20 cellular contexts compared by ENCODE assay signal in the genomic region with DNA sequence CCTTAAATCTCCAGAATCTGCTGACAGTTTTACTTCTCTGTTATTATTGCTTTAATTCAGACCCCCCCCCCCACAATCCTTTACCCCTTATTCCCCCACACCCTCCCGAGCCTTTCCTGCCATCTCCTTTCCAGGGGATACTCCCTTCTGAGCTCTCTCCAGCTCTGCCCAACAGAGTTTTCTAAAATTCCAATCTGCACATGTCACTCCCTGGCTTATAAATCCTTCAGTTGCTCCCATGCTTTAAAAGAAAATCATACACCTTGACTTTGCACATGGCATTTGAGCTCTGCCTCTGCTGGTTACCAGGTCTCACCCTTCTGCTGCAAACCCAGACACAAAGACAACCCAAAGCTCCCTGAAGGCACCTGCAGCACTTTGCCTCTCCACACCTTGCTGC. TPM values are rescaled to one million over a fixed set of nuclear protein-coding genes. Genes with fewer than 3 reads are reported as not detected.
DNase-seq lines count a peak whose midpoint lies in the region; ATAC-seq and TF ChIP-seq lines count a peak whose summit lies in the region.
"Had no signal": no experiment of that assay in that cellular context is flagged by ENCODE, and none has a peak within 500 bp of the region (broad histone marks: within the 10 kb centered on the region; RNA-seq: fewer than 3 reads in every experiment).

No MANE protein-coding gene starts in this region.

- H3K36me3 Mint-ChIP-seq in mesothelial cell of epicardium = no peaks in the 10 kb centered on the region

- peak overlapping the region; percentile 21 for H3K27ac Mint-ChIP-seq in mesothelial cell of epicardium
- H3K27ac Mint-ChIP-seq: CD4-positive, alpha-beta T cell had no signal

- peaks cover 32% of the 10 kb centered on the region for H3K4me1 Mint-ChIP-seq in mesothelial cell of epicardium

- no peak for TF ChIP-seq RAD21 in SK-N-SH (IDR thresholded peaks at IDR 0.05; ENCODE audit: low read length)

- no peak overlapping the region for H3K4me3 ChIP-seq in SK-N-SH (ENCODE audit: low read depth in 2 of 2, low read length in 1 of 2)
- H3K4me3 ChIP-seq in PC-3 (ENCODE audit: low read length) = no peak overlapping the region
- H3K4me3 ChIP-seq: SJCRH30 had no signal

- no peak for TF ChIP-seq CTCF in SK-N-SH (IDR thresholded peaks at IDR 0.05)
- TF ChIP-seq CTCF in PC-3 (conservative IDR thresholded peaks at IDR 0.05; ENCODE audit: low read depth, low read length) = no peak
- no peak for TF ChIP-seq CTCF in mesothelial cell of epicardium (IDR thresholded peaks at IDR 0.05; ENCODE audit: unreplicated experiment)
- TF ChIP-seq CTCF in RWPE1 (conservative IDR thresholded peaks at IDR 0.05; ENCODE audit: low read depth) = no peak

- H3F3A ChIP-seq in SK-N-SH (replicated peaks; ENCODE audit: insufficient read depth) = no peaks in the 10 kb centered on the region
- H3F3A ChIP-seq in PC-3 (ENCODE audit: low read length, unreplicated experiment) = no peaks in the 10 kb centered on the region

- WGBS in SK-N-SH (ENCODE audit: low lambda C conversion rate) = 13% methylated on average over 1 of the region's 1 CpG

- POLR2A ChIA-PET in SK-N-SH (lab: Yijun Ruan, JAX) (interaction anchor here (2.0 to 2.3 kb wide), 2 partner anchors 209 to 210 kb away, joined by 12 to 18 read pairs; a partner anchor contains a TSS), PC-3 (lab: Charles Lee; ENCODE audit: unreplicated experiment) (interaction anchor here (0.5 kb wide), 1 partner anchor 184 kb away, joined by 3 read pairs; no protein-coding TSS in a partner anchor), RWPE1 (lab: Yijun Ruan, JAX; ENCODE audit: low non-redundant PET) (no interaction called here)

- H3K27ac ChIP-seq in SK-N-SH (ENCODE audit: low read depth in 2 of 2, low read length in 1 of 2) (no peak overlapping the region), PC-3 (ENCODE audit: low read length) (no peak overlapping the region), RWPE1 (no peak overlapping the region)
- H3K27ac ChIP-seq: 22Rv1, SJCRH30 had no signal

- H3K27me3 ChIP-seq in SK-N-SH (ENCODE audit: insufficient read depth) = no peaks in the 10 kb centered on the region
- no peaks in the 10 kb centered on the region for H3K27me3 ChIP-seq in PC-3 (ENCODE audit: low read length)
- H3K27me3 ChIP-seq: BE2C had no signal

- CTCF ChIA-PET in SK-N-SH (lab: Yijun Ruan, JAX) = interaction anchor here (0.8 to 27.7 kb wide), 14 partner anchors 12 to 281 kb away, joined by 3 to 822 read pairs (median 28); a partner anchor contains a TSS
- CTCF ChIA-PET in PC-3 (lab: Charles Lee) = interaction anchor here (1.6 to 5.3 kb wide), 3 partner anchors 205 to 209 kb away, joined by 3 to 59 read pairs (median 4); a partner anchor contains a TSS
- CTCF ChIA-PET in RWPE1 (lab: Yijun Ruan, JAX) = interaction anchor here (0.6 to 11.7 kb wide), 6 partner anchors 137 to 776 kb away, joined by 3 to 239 read pairs (median 18); a partner anchor contains a TSS

- H3K79me2 ChIP-seq in SK-N-SH (ENCODE audit: insufficient read depth) = no peaks in the 10 kb centered on the region
- H3K79me2 ChIP-seq in PC-3 (ENCODE audit: low read length) = no peaks in the 10 kb centered on the region

- H3K9ac ChIP-seq in SK-N-SH (no peak overlapping the region), PC-3 (ENCODE audit: low read length) (no peak overlapping the region)

- BruUV-seq in PC-3 (replicated peaks; lab: Mats Ljungman, UMichigan) = no TSS peak

- no peak for DNase-seq in SK-N-SH
- peak; percentile 44 for DNase-seq in PC-3
- peak; percentile 33 for DNase-seq in astrocyte of the hippocampus (ENCODE audit: low read depth, low spot score)
- DNase-seq in mesothelial cell of epicardium (ENCODE audit: low spot score in 2 of 2, unreplicated experiment in 2 of 2) = no peak
- no peak for DNase-seq in NCI-H187 (lab: John Stamatoyannopoulos, UW)
- DNase-seq in stimulated activated CD4-positive, alpha-beta T cell treated with anti-CD3 and anti-CD28 coated beads, Interleukin-4, amount 100 ng/mL, for 24 hours = no peak
- no peak for DNase-seq in RWPE1 (ENCODE audit: low spot score)
- DNase-seq: BE2C; CD4-positive, alpha-beta T cell; DMS53; KBM-7; NCI-H1436 treated with DMSO at 0.1 percent for 48 hours; NCI-H2081; NCI-H510A treated with DMSO at 0.1 percent for 48 hours; SJCRH30 had no signal

- H3K4me2 ChIP-seq in SK-N-SH (no peak overlapping the region), PC-3 (ENCODE audit: low read length) (no peak overlapping the region)

- peaks cover under 1% of the 10 kb centered on the region for H3K9me3 Mint-ChIP-seq in mesothelial cell of epicardium
- H3K9me3 Mint-ChIP-seq: CD4-positive, alpha-beta T cell had no signal

- no peak for ATAC-seq in SK-N-SH treated with all-trans-retinoic acid at 6 μM for 48 hours
- no peak for ATAC-seq in PC-3

- H2AFZ ChIP-seq in SK-N-SH (ENCODE audit: low read depth) = no peak overlapping the region
- H2AFZ ChIP-seq in PC-3 (ENCODE audit: low read length) = no peak overlapping the region

- H3K27me3 Mint-ChIP-seq in mesothelial cell of epicardium (ENCODE audit: low read depth) = no peaks in the 10 kb centered on the region
- H3K27me3 Mint-ChIP-seq: CD4-positive, alpha-beta T cell had no signal

- no peak overlapping the region for H3K4me3 Mint-ChIP-seq in mesothelial cell of epicardium
- H3K4me3 Mint-ChIP-seq: CD4-positive, alpha-beta T cell had no signal

- H3K4me1 ChIP-seq in SK-N-SH (ENCODE audit: control insufficient read depth in 1 of 2, insufficient read depth in 2 of 2, low read depth in 1 of 2, low read length in 1 of 2) = peaks cover 0 to 18% of the 10 kb centered on the region in 2 experiments; a peak in 1 of 4 replicates
- peaks cover 8% of the 10 kb centered on the region; the same call in 1 of the 2 replicates for H3K4me1 ChIP-seq in PC-3 (ENCODE audit: insufficient read depth, low read length)

- TF ChIP-seq EP300 in SK-N-SH (IDR thresholded peaks at IDR 0.05; ENCODE audit: borderline replicate concordance in 1 of 2, low read depth in 1 of 2, low read length in 1 of 2) = no peak

- no peaks in the 10 kb centered on the region for H3K36me3 ChIP-seq in SK-N-SH (replicated peaks in 1 of 2; ENCODE audit: control insufficient read depth in 1 of 2, insufficient read depth in 2 of 2, low read length in 1 of 2)
- H3K36me3 ChIP-seq in PC-3 (ENCODE audit: low read depth, low read length) = no peaks in the 10 kb centered on the region
- H3K36me3 ChIP-seq: BE2C, SJCRH30 had no signal

- H4K20me1 ChIP-seq in SK-N-SH (ENCODE audit: insufficient read depth) (no peaks in the 10 kb centered on the region), PC-3 (ENCODE audit: low read length) (no peaks in the 10 kb centered on the region)

- intact Hi-C loops in PC-3 (cut with micrococcal nuclease) = no loop called here

- H3K9me2 ChIP-seq in SK-N-SH (no peaks in the 10 kb centered on the region), PC-3 (replicated peaks; ENCODE audit: low read length) (no peaks in the 10 kb centered on the region)

- H3K9me3 ChIP-seq in SK-N-SH = no peaks in the 10 kb centered on the region
- H3K9me3 ChIP-seq in PC-3 (ENCODE audit: low read length) = no peaks in the 10 kb centered on the region
- H3K9me3 ChIP-seq: BE2C, SJCRH30 had no signal

TF ChIP-seq in SK-N-SH treated with all-trans-retinoic acid at 6 μM for 48 hours, 23 proteins besides CTCF, POLR2A, EP300 and RAD21 (continues in another document):
- no peak for TF ChIP-seq ZFP3 (CRISPR knock-in tag; IDR thresholded peaks at IDR 0.05)
- TF ChIP-seq, protein P1, sequence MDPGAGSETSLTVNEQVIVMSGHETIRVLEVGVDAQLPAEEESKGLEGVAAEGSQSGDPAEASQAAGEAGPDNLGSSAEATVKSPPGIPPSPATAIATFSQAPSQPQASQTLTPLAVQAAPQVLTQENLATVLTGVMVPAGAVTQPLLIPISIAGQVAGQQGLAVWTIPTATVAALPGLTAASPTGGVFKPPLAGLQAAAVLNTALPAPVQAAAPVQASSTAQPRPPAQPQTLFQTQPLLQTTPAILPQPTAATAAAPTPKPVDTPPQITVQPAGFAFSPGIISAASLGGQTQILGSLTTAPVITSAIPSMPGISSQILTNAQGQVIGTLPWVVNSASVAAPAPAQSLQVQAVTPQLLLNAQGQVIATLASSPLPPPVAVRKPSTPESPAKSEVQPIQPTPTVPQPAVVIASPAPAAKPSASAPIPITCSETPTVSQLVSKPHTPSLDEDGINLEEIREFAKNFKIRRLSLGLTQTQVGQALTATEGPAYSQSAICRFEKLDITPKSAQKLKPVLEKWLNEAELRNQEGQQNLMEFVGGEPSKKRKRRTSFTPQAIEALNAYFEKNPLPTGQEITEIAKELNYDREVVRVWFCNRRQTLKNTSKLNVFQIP (CRISPR knock-in tag; IDR thresholded peaks at IDR 0.05; ENCODE audit: borderline replicate concordance, low read depth) = no peak
- no peak for TF ChIP-seq TOX (CRISPR knock-in tag; IDR thresholded peaks at IDR 0.05; ENCODE audit: borderline replicate concordance)
- TF ChIP-seq BACH2 (CRISPR knock-in tag; IDR thresholded peaks at IDR 0.05; ENCODE audit: borderline replicate concordance) = no peak
- no peak for TF ChIP-seq ZNF8 (CRISPR knock-in tag; IDR thresholded peaks at IDR 0.05)
- TF ChIP-seq ESRRG (CRISPR knock-in tag; IDR thresholded peaks at IDR 0.05) = no peak
- no peak for TF ChIP-seq ARNTL (CRISPR knock-in tag; IDR thresholded peaks at IDR 0.05; ENCODE audit: borderline replicate concordance, low read depth)
- no peak for TF ChIP-seq PPARA (CRISPR knock-in tag; IDR thresholded peaks at IDR 0.05; ENCODE audit: borderline replicate concordance)
- TF ChIP-seq, protein P2, sequence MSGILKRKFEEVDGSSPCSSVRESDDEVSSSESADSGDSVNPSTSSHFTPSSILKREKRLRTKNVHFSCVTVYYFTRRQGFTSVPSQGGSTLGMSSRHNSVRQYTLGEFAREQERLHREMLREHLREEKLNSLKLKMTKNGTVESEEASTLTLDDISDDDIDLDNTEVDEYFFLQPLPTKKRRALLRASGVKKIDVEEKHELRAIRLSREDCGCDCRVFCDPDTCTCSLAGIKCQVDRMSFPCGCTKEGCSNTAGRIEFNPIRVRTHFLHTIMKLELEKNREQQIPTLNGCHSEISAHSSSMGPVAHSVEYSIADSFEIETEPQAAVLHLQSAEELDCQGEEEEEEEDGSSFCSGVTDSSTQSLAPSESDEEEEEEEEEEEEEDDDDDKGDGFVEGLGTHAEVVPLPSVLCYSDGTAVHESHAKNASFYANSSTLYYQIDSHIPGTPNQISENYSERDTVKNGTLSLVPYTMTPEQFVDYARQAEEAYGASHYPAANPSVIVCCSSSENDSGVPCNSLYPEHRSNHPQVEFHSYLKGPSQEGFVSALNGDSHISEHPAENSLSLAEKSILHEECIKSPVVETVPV (CRISPR knock-in tag; IDR thresholded peaks at IDR 0.05) = no peak

RNA-seq across cellular contexts. Expression of a gene that starts 11.7 kb away (rescaled TPM):
- not detected in 2 replicates for polyA plus RNA-seq in SK-N-SH (2012; rRNA removed)
- polyA plus RNA-seq in SK-N-SH (2012; cell fraction: cytosol; rRNA removed) = not detected in 2 replicates
- polyA plus RNA-seq in SK-N-SH (2012; cell fraction: nucleus; rRNA removed) = not detected in 2 replicates
- not detected in 2 replicates for total RNA-seq in PC-3 (2014; rRNA removed)
- 0.13 to 0.34 TPM in 2 of 3 replicates, not detected in the other for total RNA-seq in mesothelial cell of epicardium
- total RNA-seq: CD4-positive, alpha-beta T cell; G401; H1; RPMI7951; SJCRH30 had no signal
- polyA plus RNA-seq: H1 had no signal

RNA-seq across cellular contexts. Expression of a gene that starts 34.6 kb away (rescaled TPM):
- 84.9 and 86.6 TPM in 2 replicates for polyA plus RNA-seq in SK-N-SH (2012; rRNA removed)
- 101 and 104 TPM in 2 replicates for polyA plus RNA-seq in SK-N-SH (2012; cell fraction: cytosol; rRNA removed)
- polyA plus RNA-seq in SK-N-SH (2012; cell fraction: nucleus; rRNA removed) = 44.0 and 59.3 TPM in 2 replicates
- total RNA-seq in PC-3 (2014; rRNA removed) = 76.6 and 80.9 TPM in 2 replicates
- total RNA-seq in mesothelial cell of epicardium = 49.7 to 57.9 TPM (median 55.2 TPM) in 3 replicates

Comparison
In these comparisons a context has a peak if more than half of its experiments do, and no peak if none do; other contexts are left out.
1. DNase-seq: peak in PC-3 (single experiment) and astrocyte of the hippocampus (single experiment); none in SK-N-SH (single experiment), mesothelial cell of epicardium (0 of 2), NCI-H187 (0 of 2), stimulated activated CD4-positive, alpha-beta T cell treated with anti-CD3 and anti-CD28 coated beads, Interleukin-4, amount 100 ng/mL, for 24 hours (single experiment) and RWPE1 (single experiment).